In the genomic region with DNA sequence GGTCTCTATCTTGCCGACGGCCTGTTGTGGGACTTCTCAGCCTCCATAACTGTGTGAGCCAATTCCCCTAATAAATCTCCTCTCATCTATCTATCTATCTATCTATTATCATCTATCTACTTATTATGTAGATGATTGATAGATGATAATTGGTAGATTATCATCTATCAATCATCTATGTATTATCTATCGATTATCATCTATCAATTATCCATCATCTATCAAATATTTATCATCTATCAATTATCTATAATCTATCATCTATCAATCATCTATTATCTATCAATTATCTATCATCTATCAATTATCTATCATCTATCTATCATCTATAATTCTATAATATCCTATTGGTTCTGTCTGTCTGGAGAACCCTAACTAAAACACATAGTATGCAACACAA, we compare ENCODE assay signal across 9 cellular contexts. TPM values are rescaled to one million over a fixed set of nuclear protein-coding genes. Genes with fewer than 3 reads are reported as not detected.
"Had no signal": no experiment of that assay in that cellular context is flagged by ENCODE, and none has a peak within 500 bp of the region (broad histone marks: within the 10 kb centered on the region; RNA-seq: fewer than 3 reads in every experiment).

No MANE protein-coding gene starts in this region.

- ATAC-seq: GM12878 had no signal

- FAIRE-seq: G401.6, GM12878, GM12891, GM12892, GM18507, GM19239 had no signal

- H3K4me3 ChIP-seq: GM12878 had no signal

- DNase-seq: GDM1, GF-D8 had no signal

RNA-seq across cellular contexts. Expression of a gene that starts 33.5 kb away (rescaled TPM):
- total RNA-seq: G401 had no signal
